In the genomic region with DNA sequence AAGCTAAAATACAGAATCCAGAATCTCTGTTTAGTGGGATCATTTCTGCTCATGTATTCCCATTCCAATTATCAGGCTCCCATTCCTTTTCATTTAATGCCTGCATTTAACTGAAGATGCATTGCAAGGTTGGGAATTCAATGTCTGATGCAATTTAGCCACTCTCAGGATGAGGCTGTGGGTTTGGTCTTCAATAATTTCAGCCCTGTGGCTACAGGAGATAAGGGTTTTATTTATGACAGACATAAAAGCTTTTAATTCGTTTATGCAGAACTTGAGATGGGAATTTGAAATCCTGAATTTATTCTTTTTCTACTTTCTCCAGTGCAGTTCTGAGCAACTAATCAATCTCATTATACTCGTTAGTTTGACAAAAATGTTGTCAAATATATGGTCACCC, we compare ENCODE assay signal across 25 cellular contexts.
"Had no signal": no experiment of that assay in that cellular context is flagged by ENCODE, and none has a peak within 500 bp of the region (broad histone marks: within the 10 kb centered on the region; RNA-seq: fewer than 3 reads in every experiment).

No MANE protein-coding gene starts in this region.

- H3K9me3 ChIP-seq: mucosa of descending colon, ovary, prostate gland, testis, thyroid gland, transverse colon, upper lobe of left lung, vagina had no signal

- H3K4me3 ChIP-seq: left ventricle myocardium inferior, lung, mucosa of descending colon, ovary, prostate gland, skin epidermis, stomach, testis, thyroid gland, transverse colon, upper lobe of left lung, vagina had no signal

- H3K27ac ChIP-seq: left ventricle myocardium inferior, ovary, prostate gland, skin epidermis, stomach, testis, thyroid gland, transverse colon, upper lobe of left lung, vagina had no signal

- H3K36me3 ChIP-seq: left ventricle myocardium inferior, ovary, prostate gland, stomach, thyroid gland, transverse colon, upper lobe of left lung, vagina had no signal

- DNase-seq: islet precursor cell; left ventricle myocardium inferior; mesendoderm; midbrain; mucosa of descending colon; naive thymus-derived CD4-positive, alpha-beta T cell; ovary; posterior cingulate gyrus; retina; right cardiac atrium; stimulated activated CD4-positive, alpha-beta T cell treated with anti-CD3 and anti-CD28 coated beads, Interleukin-12 subunit alpha, Interleukin-12 subunit beta, amount 100 ng/mL, for 4 hours; stimulated activated CD4-positive, alpha-beta T cell treated with anti-CD3 and anti-CD28 coated beads, Interleukin-15, amount 100 ng/mL, for 24 hours; stimulated activated CD4-positive, alpha-beta T cell treated with anti-CD3 and anti-CD28 coated beads, Interleukin-2, amount 100 ng/mL, for 24 hours; stimulated activated CD4-positive, alpha-beta T cell treated with anti-CD3 and anti-CD28 coated beads, Interleukin-4, amount 100 ng/mL, for 1 hour; stimulated activated naive B cell treated with anti-CD40 and anti-IgM and Interleukin-4, amounts not matched to agents 10 μg/mL and 1 μg/mL and 100 μg/mL, for 72 hours; stimulated activated naive CD8-positive, alpha-beta T cell treated with anti-CD3 and anti-CD28 coated beads, Interleukin-15, Interleukin-2, amounts not matched to agents 100 U/mL and 50 U/mL, for 24 hours; stomach; testis; thyroid gland; transverse colon; upper lobe of left lung had no signal
